Comparison of ENCODE assay signal across 18 cellular contexts in the genomic region with DNA sequence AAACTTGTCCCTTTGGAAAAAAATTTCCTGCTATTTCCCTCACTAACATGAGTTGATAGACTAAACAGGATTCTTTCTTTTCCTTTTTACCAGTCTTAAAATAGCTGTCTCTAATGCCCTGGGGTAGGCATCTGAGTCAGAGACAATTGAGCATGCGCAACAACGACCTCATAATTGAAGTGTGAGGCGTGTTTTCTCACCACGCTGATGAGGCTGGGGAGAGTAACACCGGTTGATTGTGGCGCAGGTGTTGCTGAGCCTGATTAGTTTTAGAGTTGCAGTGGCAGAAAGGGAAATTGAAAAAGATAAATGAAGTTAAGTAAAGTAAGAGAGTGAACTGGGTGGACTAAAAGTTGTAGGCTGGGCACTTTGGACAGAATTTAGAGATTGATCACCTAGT.
DNase-seq lines count a peak whose midpoint lies in the region; ATAC-seq and TF ChIP-seq lines count a peak whose summit lies in the region.
"Had no signal": no experiment of that assay in that cellular context is flagged by ENCODE, and none has a peak within 500 bp of the region (broad histone marks: within the 10 kb centered on the region; RNA-seq: fewer than 3 reads in every experiment).

No MANE protein-coding gene starts in this region.

- POLR2A ChIA-PET in activated CD4-positive, alpha-beta T cell treated with anti-CD3 and anti-CD28 coated beads for 36 hours (lab: Charles Lee): no interaction called here

- 40 to 51% methylated on average over 6 of the region's 6 CpGs for WGBS in testis, 2 donors
- 61 to 72% (median 61%) methylated on average over 6 of the region's 6 CpGs for WGBS in ovary, 3 donors

- no peaks in the 10 kb centered on the region for H3K9me3 ChIP-seq in testis
- no peaks in the 10 kb centered on the region for H3K9me3 ChIP-seq in ovary
- H3K9me3 ChIP-seq: BLaER1 treated with 17β-estradiol and CSF1 and Interleukin-3, amounts not matched to agents 10 nM and 100 nM had no signal

- no peak overlapping the region for H3K4me3 Mint-ChIP-seq in activated CD4-positive, alpha-beta T cell treated with anti-CD3 and anti-CD28 coated beads for 36 hours
- H3K4me3 Mint-ChIP-seq: CD8-positive, alpha-beta T cell; HFFc6 had no signal

- no peaks in the 10 kb centered on the region for H3K9me3 Mint-ChIP-seq in activated CD4-positive, alpha-beta T cell treated with anti-CD3 and anti-CD28 coated beads for 36 hours (ENCODE audit: low read depth)
- H3K9me3 Mint-ChIP-seq: CD8-positive, alpha-beta T cell had no signal

- TF ChIP-seq POLR2A in testis (IDR thresholded peaks at IDR 0.05): no peak
- no peak for TF ChIP-seq POLR2A in ovary (IDR thresholded peaks at IDR 0.05)

- CTCF ChIA-PET in activated CD4-positive, alpha-beta T cell treated with anti-CD3 and anti-CD28 coated beads for 36 hours (lab: Charles Lee): interaction anchor here (0.6 kb wide), 1 partner anchor 1240 kb away, joined by 4 read pairs; no protein-coding TSS in a partner anchor

- TF ChIP-seq CTCF in testis (IDR thresholded peaks at IDR 0.05) (no peak), ovary (IDR thresholded peaks at IDR 0.05) (no peak)

- H3K27me3 ChIP-seq in testis (no peaks in the 10 kb centered on the region), ovary (peaks cover 2% of the 10 kb centered on the region)
- H3K27me3 ChIP-seq: BLaER1 treated with 17β-estradiol and CSF1 and Interleukin-3, amounts not matched to agents 10 nM and 100 nM had no signal

- H3K4me1 ChIP-seq in testis (no peaks in the 10 kb centered on the region), ovary (ENCODE audit: insufficient read depth) (no peaks in the 10 kb centered on the region)
- H3K4me1 ChIP-seq: BLaER1 treated with 17β-estradiol and CSF1 and Interleukin-3, amounts not matched to agents 10 nM and 100 nM had no signal

- intact Hi-C loops in activated CD4-positive, alpha-beta T cell treated with anti-CD3 and anti-CD28 coated beads for 36 hours (cut with DNase I, micrococcal nuclease): no loop called here
- intact Hi-C loops in testis (cut with DNase I; ENCODE audit: low total_unique reads): no loop called here
- intact Hi-C loops in ovary (cut with DNase I): no loop called here

- H3K27ac Mint-ChIP-seq in activated CD4-positive, alpha-beta T cell treated with anti-CD3 and anti-CD28 coated beads for 36 hours: no peak overlapping the region
- H3K27ac Mint-ChIP-seq: CD8-positive, alpha-beta T cell; HFFc6 had no signal

- TF ChIP-seq EP300 in ovary (IDR thresholded peaks at IDR 0.05): no peak

- no peaks in the 10 kb centered on the region for H3K36me3 Mint-ChIP-seq in activated CD4-positive, alpha-beta T cell treated with anti-CD3 and anti-CD28 coated beads for 36 hours (ENCODE audit: low read depth)
- H3K36me3 Mint-ChIP-seq: CD8-positive, alpha-beta T cell had no signal

- H3K36me3 ChIP-seq in testis (ENCODE audit: low read depth, missing control alignments) (no peaks in the 10 kb centered on the region), ovary (no peaks in the 10 kb centered on the region)
- H3K36me3 ChIP-seq: BLaER1 treated with 17β-estradiol and CSF1 and Interleukin-3, amounts not matched to agents 10 nM and 100 nM had no signal

- no peaks in the 10 kb centered on the region for H3K4me1 Mint-ChIP-seq in activated CD4-positive, alpha-beta T cell treated with anti-CD3 and anti-CD28 coated beads for 36 hours

- H3K27ac ChIP-seq in testis: no peak overlapping the region
- H3K27ac ChIP-seq in ovary: no peak overlapping the region
- H3K27ac ChIP-seq: BLaER1 treated with 17β-estradiol and CSF1 and Interleukin-3, amounts not matched to agents 10 nM and 100 nM had no signal

- H3K27me3 Mint-ChIP-seq in activated CD4-positive, alpha-beta T cell treated with anti-CD3 and anti-CD28 coated beads for 36 hours: peaks cover 9% of the 10 kb centered on the region

- peak; percentile 4 for DNase-seq in activated CD4-positive, alpha-beta T cell treated with anti-CD3 and anti-CD28 coated beads for 36 hours
- no peak for DNase-seq in activated CD4-positive, alpha-beta T cell treated with anti-CD3 and anti-CD28 coated beads for 4 hours
- DNase-seq in RPMI7951 (ENCODE audit: low read depth) (peak; percentile 0), islet precursor cell (peak; percentile 66), testis (peak; percentile 15), HPDE6-E6E7 (ENCODE audit: extremely low spot score) (no peak), ovary (no peak)
- DNase-seq: CD8-positive, alpha-beta T cell; DMS79 treated with DMSO at 0.1 percent for 48 hours; H7; HFFc6; KBM-7; NCI-H1417 treated with DMSO at 0.1 percent for 48 hours; NCI-H2029 treated with DMSO at 0.1 percent for 48 hours; NCI-H510A had no signal

- H3K4me3 ChIP-seq in testis (no peak overlapping the region), ovary (no peak overlapping the region)
- H3K4me3 ChIP-seq: BLaER1 treated with 17β-estradiol and CSF1 and Interleukin-3, amounts not matched to agents 10 nM and 100 nM had no signal

- ATAC-seq in activated CD4-positive, alpha-beta T cell treated with anti-CD3 and anti-CD28 coated beads for 36 hours: no peak
- ATAC-seq: CD8-positive, alpha-beta T cell; HepG2; Right ventricle myocardium inferior had no signal

Comparison
In these comparisons a context has a peak if more than half of its experiments do, and no peak if none do; other contexts are left out.
1. DNase-seq: peak in activated CD4-positive, alpha-beta T cell treated with anti-CD3 and anti-CD28 coated beads for 36 hours (single experiment), RPMI7951 (single experiment), islet precursor cell (single experiment) and testis (single experiment); none in activated CD4-positive, alpha-beta T cell treated with anti-CD3 and anti-CD28 coated beads for 4 hours (0 of 2), HPDE6-E6E7 (single experiment) and ovary (0 of 5).